21 cellular contexts compared by ENCODE assay signal in genomic region chr2:141142025-141142424, GRCh38.
"Had no signal": no experiment of that assay in that cellular context is flagged by ENCODE, and none has a peak within 500 bp of the region (broad histone marks: within the 10 kb centered on the region; RNA-seq: fewer than 3 reads in every experiment).

No MANE protein-coding gene starts in this region.

- H3K79me2 ChIP-seq: hepatocyte had no signal

- H3K4me3 ChIP-seq: hepatocyte, left ventricle myocardium inferior, lung, pancreas, prostate gland, skin epidermis, spleen, suprapubic skin, thoracic aorta, tibial artery, upper lobe of right lung had no signal

- H3K36me3 ChIP-seq: left ventricle myocardium inferior, pancreas, prostate gland, spleen, suprapubic skin, thoracic aorta, tibial artery, upper lobe of right lung had no signal

- H3K9me3 ChIP-seq: pancreas, prostate gland, spleen, suprapubic skin, thoracic aorta, tibial artery, upper lobe of right lung had no signal

- H3K4me1 ChIP-seq: left ventricle myocardium inferior, pancreas, prostate gland, spleen, suprapubic skin, tibial artery, upper lobe of right lung had no signal

- DNase-seq: islet precursor cell; left ventricle myocardium inferior; mesendoderm; naive B cell; natural killer cell; nephron progenitor cell; pancreas; retina; right cardiac atrium; spleen; stimulated activated CD4-positive, alpha-beta T cell treated with anti-CD3 and anti-CD28 coated beads, Interleukin-4, amount 100 ng/mL, for 24 hours; stimulated activated naive CD4-positive, alpha-beta T cell; tibial artery; trophoblast cell; upper lobe of right lung had no signal

- H3K27me3 ChIP-seq: hepatocyte, pancreas, spleen, suprapubic skin, tibial artery, upper lobe of right lung had no signal

- H3K27ac ChIP-seq: hepatocyte, left ventricle myocardium inferior, pancreas, prostate gland, skin epidermis, spleen, suprapubic skin, thoracic aorta, tibial artery, upper lobe of right lung had no signal

- H2AFZ ChIP-seq: hepatocyte had no signal

- H3K4me2 ChIP-seq: hepatocyte had no signal
